15 cellular contexts compared by ENCODE assay signal in the genomic region with DNA sequence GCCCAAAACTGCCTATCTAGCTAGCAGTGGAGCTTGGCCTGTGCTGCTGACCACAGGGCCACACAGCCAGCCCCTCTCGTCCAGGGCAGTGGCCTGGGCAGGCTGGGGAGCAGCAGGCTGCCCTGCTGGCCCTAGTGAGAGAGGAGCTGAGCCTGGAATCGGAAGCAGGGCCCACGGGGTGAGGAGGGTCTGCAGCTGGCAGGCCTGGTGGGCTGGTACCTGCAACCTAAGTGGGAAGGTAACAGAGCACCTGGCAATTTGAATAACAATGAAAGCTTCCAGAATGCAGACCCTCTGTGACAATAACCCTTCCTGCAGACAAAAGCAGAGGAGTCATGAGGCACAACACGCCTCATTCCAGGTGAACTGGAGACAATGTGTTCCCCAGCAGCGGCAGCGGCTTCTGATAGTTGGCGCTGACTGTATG. TPM values are rescaled to one million over a fixed set of nuclear protein-coding genes. Genes with fewer than 3 reads are reported as not detected.
DNase-seq lines count a peak whose midpoint lies in the region; ATAC-seq and TF ChIP-seq lines count a peak whose summit lies in the region.
"Had no signal": no experiment of that assay in that cellular context is flagged by ENCODE, and none has a peak within 500 bp of the region (broad histone marks: within the 10 kb centered on the region; RNA-seq: fewer than 3 reads in every experiment).

No MANE protein-coding gene starts in this region.

- 79 to 97% methylated on average over 4 to 7 of the region's 7 CpGs for WGBS in upper lobe of left lung, 2 donors

- peak; percentile 91 for ATAC-seq in WTC11
- no peak for ATAC-seq in upper lobe of left lung (ENCODE audit: low FRiP score in 2 of 2)
- ATAC-seq: T-cell had no signal

- TF ChIP-seq POLR2A in upper lobe of left lung (IDR thresholded peaks at IDR 0.05) = no peak

- H3K27me3 ChIP-seq in upper lobe of left lung = no peaks in the 10 kb centered on the region
- H3K27me3 ChIP-seq: BLaER1 had no signal

- H3K27ac ChIP-seq in upper lobe of left lung = no peak overlapping the region
- H3K27ac ChIP-seq: 22Rv1, BLaER1, SK-N-MC had no signal

- no peak overlapping the region for H3K4me3 Mint-ChIP-seq in WTC11
- H3K4me3 Mint-ChIP-seq: T-cell had no signal

- CTCF ChIA-PET in WTC11 (lab: Charles Lee) = interaction anchor here (0.9 to 1.2 kb wide), 6 partner anchors 10 to 349 kb away, joined by 3 to 7 read pairs (median 5); no protein-coding TSS in a partner anchor

- TF ChIP-seq EP300 in upper lobe of left lung (IDR thresholded peaks at IDR 0.05) = no peak

- DNase-seq in NCI-H146 (lab: John Stamatoyannopoulos, UW) (peak; percentile 6), NCI-H146 treated with DMSO at 0.1 percent for 48 hours (lab: John Stamatoyannopoulos, UW; ENCODE audit: unreplicated experiment) (no peak), WTC11 (ENCODE audit: low spot score) (peak; percentile 41), iPS-NIHi7 (ENCODE audit: extremely low spot score) (peak; percentile 43), ureter (ENCODE audit: low spot score) (peak; percentile 9), upper lobe of left lung (no peak)
- DNase-seq in activated CD4-positive, alpha-beta T cell treated with anti-CD3 and anti-CD28 coated beads, Interleukin-2, amount 50 U/mL, for 1 hour = no peak
- no peak for DNase-seq in stimulated activated naive CD4-positive, alpha-beta T cell treated with Interleukin-2 at 50 U/mL for 16 hours (lab: John Stamatoyannopoulos, UW)
- DNase-seq: KBM-7, NCI-H187 treated with DMSO at 0.1 percent for 48 hours, NCI-H526, T-cell had no signal

- no peaks in the 10 kb centered on the region for H3K36me3 ChIP-seq in upper lobe of left lung
- H3K36me3 ChIP-seq: BLaER1 had no signal

- TF ChIP-seq CTCF in WTC11 (IDR thresholded peaks at IDR 0.05) (no peak), upper lobe of left lung (IDR thresholded peaks at IDR 0.05) (no peak)

- peaks cover 24% of the 10 kb centered on the region for H3K4me1 Mint-ChIP-seq in WTC11
- H3K4me1 Mint-ChIP-seq: T-cell had no signal

- no peak overlapping the region for H3K4me3 ChIP-seq in upper lobe of left lung
- H3K4me3 ChIP-seq: BLaER1, SK-N-MC had no signal

- H3K27me3 Mint-ChIP-seq in WTC11 (ENCODE audit: low read depth) = no peaks in the 10 kb centered on the region; the same call in 1 of the 2 replicates

- POLR2A ChIA-PET in WTC11 (lab: Charles Lee) = interaction anchor here (0.7 to 1.3 kb wide), 3 partner anchors 9 to 31 kb away, joined by 3 to 4 read pairs (median 3); no protein-coding TSS in a partner anchor

- H3K27ac Mint-ChIP-seq in WTC11 = peak overlapping the region; percentile 71
- H3K27ac Mint-ChIP-seq: T-cell had no signal

- peaks cover 11% of the 10 kb centered on the region for H3K36me3 Mint-ChIP-seq in WTC11
- H3K36me3 Mint-ChIP-seq: T-cell had no signal

- no peaks in the 10 kb centered on the region for H3K9me3 ChIP-seq in upper lobe of left lung
- H3K9me3 ChIP-seq: BLaER1 had no signal

- peaks cover 17% of the 10 kb centered on the region for H3K9me3 Mint-ChIP-seq in WTC11
- H3K9me3 Mint-ChIP-seq: T-cell had no signal

- H3K4me1 ChIP-seq in upper lobe of left lung = no peaks in the 10 kb centered on the region
- H3K4me1 ChIP-seq: BLaER1 had no signal

TF ChIP-seq in WTC11, 78 proteins besides CTCF, POLR2A, EP300 and RAD21:
- TF ChIP-seq FOXP4 (CRISPR knock-in tag; IDR thresholded peaks at IDR 0.05) = no peak
- TF ChIP-seq ZNF317 (CRISPR knock-in tag; IDR thresholded peaks at IDR 0.05; ENCODE audit: borderline replicate concordance, low read depth) = no peak
- TF ChIP-seq, protein P1, sequence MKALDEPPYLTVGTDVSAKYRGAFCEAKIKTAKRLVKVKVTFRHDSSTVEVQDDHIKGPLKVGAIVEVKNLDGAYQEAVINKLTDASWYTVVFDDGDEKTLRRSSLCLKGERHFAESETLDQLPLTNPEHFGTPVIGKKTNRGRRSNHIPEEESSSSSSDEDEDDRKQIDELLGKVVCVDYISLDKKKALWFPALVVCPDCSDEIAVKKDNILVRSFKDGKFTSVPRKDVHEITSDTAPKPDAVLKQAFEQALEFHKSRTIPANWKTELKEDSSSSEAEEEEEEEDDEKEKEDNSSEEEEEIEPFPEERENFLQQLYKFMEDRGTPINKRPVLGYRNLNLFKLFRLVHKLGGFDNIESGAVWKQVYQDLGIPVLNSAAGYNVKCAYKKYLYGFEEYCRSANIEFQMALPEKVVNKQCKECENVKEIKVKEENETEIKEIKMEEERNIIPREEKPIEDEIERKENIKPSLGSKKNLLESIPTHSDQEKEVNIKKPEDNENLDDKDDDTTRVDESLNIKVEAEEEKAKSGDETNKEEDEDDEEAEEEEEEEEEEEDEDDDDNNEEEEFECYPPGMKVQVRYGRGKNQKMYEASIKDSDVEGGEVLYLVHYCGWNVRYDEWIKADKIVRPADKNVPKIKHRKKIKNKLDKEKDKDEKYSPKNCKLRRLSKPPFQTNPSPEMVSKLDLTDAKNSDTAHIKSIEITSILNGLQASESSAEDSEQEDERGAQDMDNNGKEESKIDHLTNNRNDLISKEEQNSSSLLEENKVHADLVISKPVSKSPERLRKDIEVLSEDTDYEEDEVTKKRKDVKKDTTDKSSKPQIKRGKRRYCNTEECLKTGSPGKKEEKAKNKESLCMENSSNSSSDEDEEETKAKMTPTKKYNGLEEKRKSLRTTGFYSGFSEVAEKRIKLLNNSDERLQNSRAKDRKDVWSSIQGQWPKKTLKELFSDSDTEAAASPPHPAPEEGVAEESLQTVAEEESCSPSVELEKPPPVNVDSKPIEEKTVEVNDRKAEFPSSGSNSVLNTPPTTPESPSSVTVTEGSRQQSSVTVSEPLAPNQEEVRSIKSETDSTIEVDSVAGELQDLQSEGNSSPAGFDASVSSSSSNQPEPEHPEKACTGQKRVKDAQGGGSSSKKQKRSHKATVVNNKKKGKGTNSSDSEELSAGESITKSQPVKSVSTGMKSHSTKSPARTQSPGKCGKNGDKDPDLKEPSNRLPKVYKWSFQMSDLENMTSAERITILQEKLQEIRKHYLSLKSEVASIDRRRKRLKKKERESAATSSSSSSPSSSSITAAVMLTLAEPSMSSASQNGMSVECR (CRISPR knock-in tag; IDR thresholded peaks at IDR 0.05; ENCODE audit: borderline replicate concordance) = no peak
- peak; percentile 43 for TF ChIP-seq MAX (CRISPR knock-in tag; IDR thresholded peaks at IDR 0.05)
- no peak for TF ChIP-seq TCF7 (CRISPR knock-in tag; IDR thresholded peaks at IDR 0.05; ENCODE audit: low read depth)
- TF ChIP-seq GRHL2 (CRISPR knock-in tag; IDR thresholded peaks at IDR 0.05; ENCODE audit: insufficient replicate concordance, severe bottlenecking) = no peak
- TF ChIP-seq TEAD1 (CRISPR knock-in tag; IDR thresholded peaks at IDR 0.05) = peak; percentile 21; the same call in 1 of the 2 replicates
- no peak for TF ChIP-seq ETV6 (CRISPR knock-in tag; IDR thresholded peaks at IDR 0.05)
- no peak for TF ChIP-seq ZNF416 (CRISPR knock-in tag; IDR thresholded peaks at IDR 0.05)
- no peak for TF ChIP-seq HMGA2 (CRISPR knock-in tag; IDR thresholded peaks at IDR 0.05)

RNA-seq across cellular contexts. Expression of gene RFPL3, which starts 31.8 kb away (rescaled TPM):
- 0.16 TPM in 1 of 3 replicates, not detected in the others for total RNA-seq in WTC11 (2021)
- not detected for total RNA-seq in ureter
- not detected for total RNA-seq in upper lobe of left lung
- total RNA-seq: T-cell had no signal

Comparison
In these comparisons a context has a peak if more than half of its experiments do, and no peak if none do; other contexts are left out.
1. DNase-seq: peak in NCI-H146 (single experiment), WTC11 (single experiment), iPS-NIHi7 (single experiment) and ureter (single experiment); none in NCI-H146 treated with DMSO at 0.1 percent for 48 hours (single experiment), upper lobe of left lung (0 of 2), activated CD4-positive, alpha-beta T cell treated with anti-CD3 and anti-CD28 coated beads, Interleukin-2, amount 50 U/mL, for 1 hour (single experiment) and stimulated activated naive CD4-positive, alpha-beta T cell treated with Interleukin-2 at 50 U/mL for 16 hours (single experiment).